In the genomic region with DNA sequence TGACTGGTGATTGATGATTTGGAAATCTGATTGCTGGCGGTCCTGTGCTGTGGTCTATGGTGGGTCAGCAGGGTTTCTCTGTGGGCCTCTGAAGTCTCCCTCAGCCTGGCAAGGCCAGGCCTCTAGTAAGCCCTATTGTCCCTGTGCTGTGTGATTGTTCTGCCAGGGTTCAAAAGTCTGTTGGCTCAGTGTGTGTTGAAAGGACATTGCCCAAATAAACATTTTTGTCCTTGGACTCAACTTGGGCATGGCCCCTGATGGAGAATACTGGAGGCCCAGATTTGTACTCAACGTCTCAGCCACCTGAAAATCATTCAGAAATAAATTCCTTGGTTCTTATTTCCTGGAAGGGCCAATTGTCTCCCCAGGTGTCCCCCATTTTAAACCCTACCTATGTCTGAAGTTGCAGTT, we compare ENCODE assay signal across 1 cellular context.
TF ChIP-seq lines count a peak whose summit lies in the region.

No MANE protein-coding gene starts in this region.

TF ChIP-seq in HepG2, 621 proteins besides CTCF, POLR2A, EP300 and RAD21 (continued from another document and continues in another):
- TF ChIP-seq, protein P1, sequence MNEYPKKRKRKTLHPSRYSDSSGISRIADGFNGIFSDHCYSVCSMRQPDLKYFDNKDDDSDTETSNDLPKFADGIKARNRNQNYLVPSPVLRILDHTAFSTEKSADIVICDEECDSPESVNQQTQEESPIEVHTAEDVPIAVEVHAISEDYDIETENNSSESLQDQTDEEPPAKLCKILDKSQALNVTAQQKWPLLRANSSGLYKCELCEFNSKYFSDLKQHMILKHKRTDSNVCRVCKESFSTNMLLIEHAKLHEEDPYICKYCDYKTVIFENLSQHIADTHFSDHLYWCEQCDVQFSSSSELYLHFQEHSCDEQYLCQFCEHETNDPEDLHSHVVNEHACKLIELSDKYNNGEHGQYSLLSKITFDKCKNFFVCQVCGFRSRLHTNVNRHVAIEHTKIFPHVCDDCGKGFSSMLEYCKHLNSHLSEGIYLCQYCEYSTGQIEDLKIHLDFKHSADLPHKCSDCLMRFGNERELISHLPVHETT (CRISPR knock-in tag; conservative IDR thresholded peaks at IDR 0.05): no peak
- TF ChIP-seq, protein P2, sequence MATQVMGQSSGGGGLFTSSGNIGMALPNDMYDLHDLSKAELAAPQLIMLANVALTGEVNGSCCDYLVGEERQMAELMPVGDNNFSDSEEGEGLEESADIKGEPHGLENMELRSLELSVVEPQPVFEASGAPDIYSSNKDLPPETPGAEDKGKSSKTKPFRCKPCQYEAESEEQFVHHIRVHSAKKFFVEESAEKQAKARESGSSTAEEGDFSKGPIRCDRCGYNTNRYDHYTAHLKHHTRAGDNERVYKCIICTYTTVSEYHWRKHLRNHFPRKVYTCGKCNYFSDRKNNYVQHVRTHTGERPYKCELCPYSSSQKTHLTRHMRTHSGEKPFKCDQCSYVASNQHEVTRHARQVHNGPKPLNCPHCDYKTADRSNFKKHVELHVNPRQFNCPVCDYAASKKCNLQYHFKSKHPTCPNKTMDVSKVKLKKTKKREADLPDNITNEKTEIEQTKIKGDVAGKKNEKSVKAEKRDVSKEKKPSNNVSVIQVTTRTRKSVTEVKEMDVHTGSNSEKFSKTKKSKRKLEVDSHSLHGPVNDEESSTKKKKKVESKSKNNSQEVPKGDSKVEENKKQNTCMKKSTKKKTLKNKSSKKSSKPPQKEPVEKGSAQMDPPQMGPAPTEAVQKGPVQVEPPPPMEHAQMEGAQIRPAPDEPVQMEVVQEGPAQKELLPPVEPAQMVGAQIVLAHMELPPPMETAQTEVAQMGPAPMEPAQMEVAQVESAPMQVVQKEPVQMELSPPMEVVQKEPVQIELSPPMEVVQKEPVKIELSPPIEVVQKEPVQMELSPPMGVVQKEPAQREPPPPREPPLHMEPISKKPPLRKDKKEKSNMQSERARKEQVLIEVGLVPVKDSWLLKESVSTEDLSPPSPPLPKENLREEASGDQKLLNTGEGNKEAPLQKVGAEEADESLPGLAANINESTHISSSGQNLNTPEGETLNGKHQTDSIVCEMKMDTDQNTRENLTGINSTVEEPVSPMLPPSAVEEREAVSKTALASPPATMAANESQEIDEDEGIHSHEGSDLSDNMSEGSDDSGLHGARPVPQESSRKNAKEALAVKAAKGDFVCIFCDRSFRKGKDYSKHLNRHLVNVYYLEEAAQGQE (IDR thresholded peaks at IDR 0.05; ENCODE audit: borderline replicate concordance in 1 of 2, low read depth in 1 of 2, low read length in 2 of 2): peak in 1 of 2 experiments; percentile 57; a peak in 1 of 4 replicates
- TF ChIP-seq, protein P3, sequence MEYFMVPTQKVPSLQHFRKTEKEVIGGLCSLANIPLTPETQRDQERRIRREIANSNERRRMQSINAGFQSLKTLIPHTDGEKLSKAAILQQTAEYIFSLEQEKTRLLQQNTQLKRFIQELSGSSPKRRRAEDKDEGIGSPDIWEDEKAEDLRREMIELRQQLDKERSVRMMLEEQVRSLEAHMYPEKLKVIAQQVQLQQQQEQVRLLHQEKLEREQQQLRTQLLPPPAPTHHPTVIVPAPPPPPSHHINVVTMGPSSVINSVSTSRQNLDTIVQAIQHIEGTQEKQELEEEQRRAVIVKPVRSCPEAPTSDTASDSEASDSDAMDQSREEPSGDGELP (IDR thresholded peaks at IDR 0.05; ENCODE audit: borderline replicate concordance, low read depth): peak; percentile 32; the same call in 1 of the 2 replicates
- TF ChIP-seq FOXP1 (IDR thresholded peaks at IDR 0.05): peak; percentile 53; the same call in 1 of the 2 replicates
- peak; percentile 96 for TF ChIP-seq FOXP1 (CRISPR knock-in tag; IDR thresholded peaks at IDR 0.05)
- TF ChIP-seq KLF13 (CRISPR knock-in tag; IDR thresholded peaks at IDR 0.05): no peak
- no peak for TF ChIP-seq AGO2 (optimal IDR thresholded peaks at IDR 0.05; ENCODE audit: low read depth, low read length)
- 0 out of 2 replicates have a peak, but pooled peaks have one; percentile 59 for TF ChIP-seq ZNF441 (CRISPR knock-in tag; IDR thresholded peaks at IDR 0.05; ENCODE audit: borderline replicate concordance)
- TF ChIP-seq, protein P4, sequence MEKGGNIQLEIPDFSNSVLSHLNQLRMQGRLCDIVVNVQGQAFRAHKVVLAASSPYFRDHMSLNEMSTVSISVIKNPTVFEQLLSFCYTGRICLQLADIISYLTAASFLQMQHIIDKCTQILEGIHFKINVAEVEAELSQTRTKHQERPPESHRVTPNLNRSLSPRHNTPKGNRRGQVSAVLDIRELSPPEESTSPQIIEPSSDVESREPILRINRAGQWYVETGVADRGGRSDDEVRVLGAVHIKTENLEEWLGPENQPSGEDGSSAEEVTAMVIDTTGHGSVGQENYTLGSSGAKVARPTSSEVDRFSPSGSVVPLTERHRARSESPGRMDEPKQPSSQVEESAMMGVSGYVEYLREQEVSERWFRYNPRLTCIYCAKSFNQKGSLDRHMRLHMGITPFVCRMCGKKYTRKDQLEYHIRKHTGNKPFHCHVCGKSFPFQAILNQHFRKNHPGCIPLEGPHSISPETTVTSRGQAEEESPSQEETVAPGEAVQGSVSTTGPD (CRISPR knock-in tag; IDR thresholded peaks at IDR 0.05): peak; percentile 72; the same call in 1 of the 2 replicates
- TF ChIP-seq SOX6 (IDR thresholded peaks at IDR 0.05): no peak
- peak; percentile 100 for TF ChIP-seq SOX6 (CRISPR knock-in tag; IDR thresholded peaks at IDR 0.05)
- TF ChIP-seq KLF11 (CRISPR knock-in tag; IDR thresholded peaks at IDR 0.05): peak; percentile 59; the same call in 1 of the 2 replicates
- TF ChIP-seq THYN1 (CRISPR knock-in tag; IDR thresholded peaks at IDR 0.05; ENCODE audit: borderline replicate concordance, low read depth): no peak
- no peak; the same call in 1 of the 2 replicates for TF ChIP-seq ZFP90 (CRISPR knock-in tag; IDR thresholded peaks at IDR 0.05; ENCODE audit: borderline replicate concordance)
- TF ChIP-seq NR2F2 (IDR thresholded peaks at IDR 0.05; ENCODE audit: borderline replicate concordance, low read depth): peak; percentile 70; the same call in 1 of the 2 replicates
- no peak for TF ChIP-seq EED (CRISPR knock-in tag; IDR thresholded peaks at IDR 0.05)
- peak; percentile 80 for TF ChIP-seq ZNF605 (CRISPR knock-in tag; IDR thresholded peaks at IDR 0.05)
- peak; percentile 78 for TF ChIP-seq MXD4 (CRISPR knock-in tag; IDR thresholded peaks at IDR 0.05)
- TF ChIP-seq, protein P5, sequence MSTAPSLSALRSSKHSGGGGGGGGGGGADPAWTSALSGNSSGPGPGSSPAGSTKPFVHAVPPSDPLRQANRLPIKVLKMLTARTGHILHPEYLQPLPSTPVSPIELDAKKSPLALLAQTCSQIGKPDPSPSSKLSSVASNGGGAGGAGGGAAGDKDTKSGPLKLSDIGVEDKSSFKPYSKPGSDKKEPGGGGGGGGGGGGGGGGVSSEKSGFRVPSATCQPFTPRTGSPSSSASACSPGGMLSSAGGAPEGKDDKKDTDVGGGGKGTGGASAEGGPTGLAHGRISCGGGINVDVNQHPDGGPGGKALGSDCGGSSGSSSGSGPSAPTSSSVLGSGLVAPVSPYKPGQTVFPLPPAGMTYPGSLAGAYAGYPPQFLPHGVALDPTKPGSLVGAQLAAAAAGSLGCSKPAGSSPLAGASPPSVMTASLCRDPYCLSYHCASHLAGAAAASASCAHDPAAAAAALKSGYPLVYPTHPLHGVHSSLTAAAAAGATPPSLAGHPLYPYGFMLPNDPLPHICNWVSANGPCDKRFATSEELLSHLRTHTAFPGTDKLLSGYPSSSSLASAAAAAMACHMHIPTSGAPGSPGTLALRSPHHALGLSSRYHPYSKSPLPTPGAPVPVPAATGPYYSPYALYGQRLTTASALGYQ (CRISPR knock-in tag; IDR thresholded peaks at IDR 0.05): peak; percentile 86
- peak; percentile 35; the same call in 1 of the 2 replicates for TF ChIP-seq STAG1 (CRISPR knock-in tag; IDR thresholded peaks at IDR 0.05)
- no peak for TF ChIP-seq RFXAP (CRISPR knock-in tag; IDR thresholded peaks at IDR 0.05; ENCODE audit: borderline replicate concordance)
- TF ChIP-seq, protein P6, sequence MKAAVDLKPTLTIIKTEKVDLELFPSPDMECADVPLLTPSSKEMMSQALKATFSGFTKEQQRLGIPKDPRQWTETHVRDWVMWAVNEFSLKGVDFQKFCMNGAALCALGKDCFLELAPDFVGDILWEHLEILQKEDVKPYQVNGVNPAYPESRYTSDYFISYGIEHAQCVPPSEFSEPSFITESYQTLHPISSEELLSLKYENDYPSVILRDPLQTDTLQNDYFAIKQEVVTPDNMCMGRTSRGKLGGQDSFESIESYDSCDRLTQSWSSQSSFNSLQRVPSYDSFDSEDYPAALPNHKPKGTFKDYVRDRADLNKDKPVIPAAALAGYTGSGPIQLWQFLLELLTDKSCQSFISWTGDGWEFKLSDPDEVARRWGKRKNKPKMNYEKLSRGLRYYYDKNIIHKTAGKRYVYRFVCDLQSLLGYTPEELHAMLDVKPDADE (CRISPR knock-in tag; IDR thresholded peaks at IDR 0.05): no peak
- peak; percentile 46; the same call in 1 of the 3 replicates for TF ChIP-seq MXI1 (IDR thresholded peaks at IDR 0.05; ENCODE audit: borderline replicate concordance, low read depth, low read length)
- no peak for TF ChIP-seq SMAD9 (CRISPR knock-in tag; IDR thresholded peaks at IDR 0.05)
- TF ChIP-seq GZF1 (CRISPR knock-in tag; IDR thresholded peaks at IDR 0.05): no peak
- TF ChIP-seq, protein P7, sequence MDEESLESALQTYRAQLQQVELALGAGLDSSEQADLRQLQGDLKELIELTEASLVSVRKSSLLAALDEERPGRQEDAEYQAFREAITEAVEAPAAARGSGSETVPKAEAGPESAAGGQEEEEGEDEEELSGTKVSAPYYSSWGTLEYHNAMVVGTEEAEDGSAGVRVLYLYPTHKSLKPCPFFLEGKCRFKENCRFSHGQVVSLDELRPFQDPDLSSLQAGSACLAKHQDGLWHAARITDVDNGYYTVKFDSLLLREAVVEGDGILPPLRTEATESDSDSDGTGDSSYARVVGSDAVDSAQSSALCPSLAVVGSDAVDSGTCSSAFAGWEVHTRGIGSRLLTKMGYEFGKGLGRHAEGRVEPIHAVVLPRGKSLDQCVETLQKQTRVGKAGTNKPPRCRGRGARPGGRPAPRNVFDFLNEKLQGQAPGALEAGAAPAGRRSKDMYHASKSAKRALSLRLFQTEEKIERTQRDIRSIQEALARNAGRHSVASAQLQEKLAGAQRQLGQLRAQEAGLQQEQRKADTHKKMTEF (CRISPR knock-in tag; IDR thresholded peaks at IDR 0.05): peak; percentile 95
- TF ChIP-seq, protein P8, sequence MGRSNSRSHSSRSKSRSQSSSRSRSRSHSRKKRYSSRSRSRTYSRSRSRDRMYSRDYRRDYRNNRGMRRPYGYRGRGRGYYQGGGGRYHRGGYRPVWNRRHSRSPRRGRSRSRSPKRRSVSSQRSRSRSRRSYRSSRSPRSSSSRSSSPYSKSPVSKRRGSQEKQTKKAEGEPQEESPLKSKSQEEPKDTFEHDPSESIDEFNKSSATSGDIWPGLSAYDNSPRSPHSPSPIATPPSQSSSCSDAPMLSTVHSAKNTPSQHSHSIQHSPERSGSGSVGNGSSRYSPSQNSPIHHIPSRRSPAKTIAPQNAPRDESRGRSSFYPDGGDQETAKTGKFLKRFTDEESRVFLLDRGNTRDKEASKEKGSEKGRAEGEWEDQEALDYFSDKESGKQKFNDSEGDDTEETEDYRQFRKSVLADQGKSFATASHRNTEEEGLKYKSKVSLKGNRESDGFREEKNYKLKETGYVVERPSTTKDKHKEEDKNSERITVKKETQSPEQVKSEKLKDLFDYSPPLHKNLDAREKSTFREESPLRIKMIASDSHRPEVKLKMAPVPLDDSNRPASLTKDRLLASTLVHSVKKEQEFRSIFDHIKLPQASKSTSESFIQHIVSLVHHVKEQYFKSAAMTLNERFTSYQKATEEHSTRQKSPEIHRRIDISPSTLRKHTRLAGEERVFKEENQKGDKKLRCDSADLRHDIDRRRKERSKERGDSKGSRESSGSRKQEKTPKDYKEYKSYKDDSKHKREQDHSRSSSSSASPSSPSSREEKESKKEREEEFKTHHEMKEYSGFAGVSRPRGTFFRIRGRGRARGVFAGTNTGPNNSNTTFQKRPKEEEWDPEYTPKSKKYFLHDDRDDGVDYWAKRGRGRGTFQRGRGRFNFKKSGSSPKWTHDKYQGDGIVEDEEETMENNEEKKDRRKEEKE (IDR thresholded peaks at IDR 0.05): no peak
- TF ChIP-seq ETV6 (CRISPR knock-in tag; conservative IDR thresholded peaks at IDR 0.05): no peak; the same call in 1 of the 2 replicates
- TF ChIP-seq ZNF335 (CRISPR knock-in tag; IDR thresholded peaks at IDR 0.05): peak; percentile 55; the same call in 1 of the 2 replicates
- no peak for TF ChIP-seq ZNF550 (CRISPR knock-in tag; IDR thresholded peaks at IDR 0.05; ENCODE audit: borderline replicate concordance)
- peak; percentile 100 for TF ChIP-seq SOX13 (IDR thresholded peaks at IDR 0.05)
- peak in 1 of 2 experiments; percentile 100; a peak in 2 of 4 replicates for TF ChIP-seq SOX13 (CRISPR knock-in tag; conservative IDR thresholded peaks at IDR 0.05 in 1 of 2, IDR thresholded peaks at IDR 0.05 in 1 of 2)
- TF ChIP-seq SIX1 (CRISPR knock-in tag; IDR thresholded peaks at IDR 0.05; ENCODE audit: borderline replicate concordance): peak; percentile 87; the same call in 1 of the 2 replicates
- TF ChIP-seq ZNF350 (CRISPR knock-in tag; IDR thresholded peaks at IDR 0.05; ENCODE audit: borderline replicate concordance, low read depth): peak; percentile 70; the same call in 1 of the 2 replicates
- TF ChIP-seq NR2F1 (CRISPR knock-in tag; IDR thresholded peaks at IDR 0.05): peak; percentile 56 to 66; a peak in 2 of 4 replicates
- TF ChIP-seq MED1 (CRISPR knock-in tag; IDR thresholded peaks at IDR 0.05): peak; percentile 94
- peak; percentile 97 for TF ChIP-seq PHF21A (CRISPR knock-in tag; IDR thresholded peaks at IDR 0.05)
- peak; percentile 91 for TF ChIP-seq TARDBP (CRISPR knock-in tag; IDR thresholded peaks at IDR 0.05)
- TF ChIP-seq, protein P9, sequence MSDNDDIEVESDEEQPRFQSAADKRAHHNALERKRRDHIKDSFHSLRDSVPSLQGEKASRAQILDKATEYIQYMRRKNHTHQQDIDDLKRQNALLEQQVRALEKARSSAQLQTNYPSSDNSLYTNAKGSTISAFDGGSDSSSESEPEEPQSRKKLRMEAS (IDR thresholded peaks at IDR 0.05): peak; percentile 55
- TF ChIP-seq, protein P10, sequence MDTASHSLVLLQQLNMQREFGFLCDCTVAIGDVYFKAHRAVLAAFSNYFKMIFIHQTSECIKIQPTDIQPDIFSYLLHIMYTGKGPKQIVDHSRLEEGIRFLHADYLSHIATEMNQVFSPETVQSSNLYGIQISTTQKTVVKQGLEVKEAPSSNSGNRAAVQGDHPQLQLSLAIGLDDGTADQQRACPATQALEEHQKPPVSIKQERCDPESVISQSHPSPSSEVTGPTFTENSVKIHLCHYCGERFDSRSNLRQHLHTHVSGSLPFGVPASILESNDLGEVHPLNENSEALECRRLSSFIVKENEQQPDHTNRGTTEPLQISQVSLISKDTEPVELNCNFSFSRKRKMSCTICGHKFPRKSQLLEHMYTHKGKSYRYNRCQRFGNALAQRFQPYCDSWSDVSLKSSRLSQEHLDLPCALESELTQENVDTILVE (CRISPR knock-in tag; IDR thresholded peaks at IDR 0.05): peak; percentile 77
- TF ChIP-seq, protein P11, sequence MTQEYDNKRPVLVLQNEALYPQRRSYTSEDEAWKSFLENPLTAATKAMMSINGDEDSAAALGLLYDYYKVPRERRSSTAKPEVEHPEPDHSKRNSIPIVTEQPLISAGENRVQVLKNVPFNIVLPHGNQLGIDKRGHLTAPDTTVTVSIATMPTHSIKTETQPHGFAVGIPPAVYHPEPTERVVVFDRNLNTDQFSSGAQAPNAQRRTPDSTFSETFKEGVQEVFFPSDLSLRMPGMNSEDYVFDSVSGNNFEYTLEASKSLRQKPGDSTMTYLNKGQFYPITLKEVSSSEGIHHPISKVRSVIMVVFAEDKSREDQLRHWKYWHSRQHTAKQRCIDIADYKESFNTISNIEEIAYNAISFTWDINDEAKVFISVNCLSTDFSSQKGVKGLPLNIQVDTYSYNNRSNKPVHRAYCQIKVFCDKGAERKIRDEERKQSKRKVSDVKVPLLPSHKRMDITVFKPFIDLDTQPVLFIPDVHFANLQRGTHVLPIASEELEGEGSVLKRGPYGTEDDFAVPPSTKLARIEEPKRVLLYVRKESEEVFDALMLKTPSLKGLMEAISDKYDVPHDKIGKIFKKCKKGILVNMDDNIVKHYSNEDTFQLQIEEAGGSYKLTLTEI (CRISPR knock-in tag; conservative IDR thresholded peaks at IDR 0.05): no peak
- no peak for TF ChIP-seq YY1 (IDR thresholded peaks at IDR 0.05; ENCODE audit: insufficient read depth, insufficient replicate concordance, low read depth, low read length)
